12 cellular contexts compared by ENCODE assay signal in genomic region chr9:13274901-13275641, GRCh38. TPM values are rescaled to one million over a fixed set of nuclear protein-coding genes. Genes with fewer than 3 reads are reported as not detected.
DNase-seq lines count a peak whose midpoint lies in the region; ATAC-seq, FAIRE-seq and TF ChIP-seq lines count a peak whose summit lies in the region.
"Had no signal": no experiment of that assay in that cellular context is flagged by ENCODE, and none has a peak within 500 bp of the region (broad histone marks: within the 10 kb centered on the region; RNA-seq: fewer than 3 reads in every experiment).

No MANE protein-coding gene starts in this region.

- DNase-seq in NCI-H2196 (lab: John Stamatoyannopoulos, UW; ENCODE audit: unreplicated experiment) = peak; percentile 37
- no peak for DNase-seq in NCI-H2196 treated with DMSO at 0.1 percent for 48 hours (lab: John Stamatoyannopoulos, UW; ENCODE audit: unreplicated experiment)
- no peak for DNase-seq in ascending aorta (ENCODE audit: low spot score in 2 of 2)
- DNase-seq in keratinocyte (ENCODE audit: low read depth, low spot score) = no peak
- DNase-seq in tibial nerve (ENCODE audit: low spot score in 2 of 2) = no peak
- DNase-seq in pancreas = no peak
- DNase-seq in NCI-H1436 treated with DMSO at 0.1 percent for 48 hours (lab: John Stamatoyannopoulos, UW) = no peak
- DNase-seq in T1000 (lab: John Stamatoyannopoulos, UW) = no peak
- DNase-seq: activated CD8-positive, alpha-beta memory T cell treated with anti-CD3 and anti-CD28 coated beads, Interleukin-2, amount 10 ng/mL, durations not matched to agents 7 days and 5 days; NCI-H524; T-helper 17 cell had no signal

- WGBS in tibial nerve, 2 donors = 38 to 46% methylated on average over 4 of the region's 4 CpGs
- 59 to 63% methylated on average over 4 of the region's 4 CpGs for WGBS in pancreas, 2 donors

- no peak for TF ChIP-seq EP300 in tibial nerve (IDR thresholded peaks at IDR 0.05)

- H3K27me3 ChIP-seq in ascending aorta (no peaks in the 10 kb centered on the region), keratinocyte (ENCODE audit: control insufficient read depth, extremely low read depth, insufficient read depth, low read length) (no peaks in the 10 kb centered on the region), tibial nerve (no peaks in the 10 kb centered on the region), pancreas (no peaks in the 10 kb centered on the region)

- peak; percentile 44 for FAIRE-seq in keratinocyte (lab: Jason Lieb, UNC)
- FAIRE-seq in pancreas (lab: Jason Lieb, UNC) = no peak
- FAIRE-seq: A204.1 had no signal

- H3K4me1 ChIP-seq in ascending aorta = peaks cover 5 to 10% of the 10 kb centered on the region in 2 donors
- H3K4me1 ChIP-seq in keratinocyte (ENCODE audit: control insufficient read depth, extremely low read depth, insufficient read depth, low read length) = peaks cover 9% of the 10 kb centered on the region
- H3K4me1 ChIP-seq in tibial nerve = peaks cover 0 to 35% (median 0%) of the 10 kb centered on the region in 4 donors
- no peaks in the 10 kb centered on the region for H3K4me1 ChIP-seq in pancreas

- TF ChIP-seq POLR2A in tibial nerve (IDR thresholded peaks at IDR 0.05) = no peak

- H3K9me1 ChIP-seq in keratinocyte (ENCODE audit: control insufficient read depth, extremely low read depth, insufficient read depth, low read length) = no peaks in the 10 kb centered on the region

- intact Hi-C loops in ascending aorta (cut with DNase I) = loop anchor here (5.0 to 10.0 kb wide), 4 partner anchors 170 to 1882 kb away; no protein-coding TSS in a partner anchor
- intact Hi-C loops in pancreas (cut with DNase I) = no loop called here

- no peak overlapping the region for H3K9ac ChIP-seq in keratinocyte (ENCODE audit: control insufficient read depth, extremely low read depth, insufficient read depth, low read length)

- no peak overlapping the region for H3K4me2 ChIP-seq in keratinocyte (ENCODE audit: control insufficient read depth, extremely low read depth, insufficient read depth, low read depth, low read length)

- no peaks in the 10 kb centered on the region for H4K20me1 ChIP-seq in keratinocyte (ENCODE audit: control insufficient read depth, extremely low read depth, insufficient read depth, low read length)

- H3K9me3 ChIP-seq in ascending aorta (no peaks in the 10 kb centered on the region), keratinocyte (ENCODE audit: control insufficient read depth, low read depth, low read length) (no peaks in the 10 kb centered on the region), tibial nerve (no peaks in the 10 kb centered on the region), pancreas (no peaks in the 10 kb centered on the region)

- TF ChIP-seq CTCF in ascending aorta (IDR thresholded peaks at IDR 0.05) = no peak
- no peak for TF ChIP-seq CTCF in keratinocyte (optimal IDR thresholded peaks at IDR 0.05 in 1 of 3, IDR thresholded peaks at IDR 0.05 in 1 of 3, conservative IDR thresholded peaks at IDR 0.05 in 1 of 3; ENCODE audit: extremely low read depth in 1 of 3, insufficient read depth in 2 of 3, low read length in 3 of 3)
- TF ChIP-seq CTCF in tibial nerve (IDR thresholded peaks at IDR 0.05) = no peak
- no peak for TF ChIP-seq CTCF in pancreas (IDR thresholded peaks at IDR 0.05)

- H3K36me3 ChIP-seq in ascending aorta = no peaks in the 10 kb centered on the region
- H3K36me3 ChIP-seq in keratinocyte (ENCODE audit: control insufficient read depth in 2 of 2, extremely low read depth in 1 of 2, insufficient read depth in 2 of 2, low read length in 2 of 2) = no peaks in the 10 kb centered on the region
- H3K36me3 ChIP-seq in tibial nerve = no peaks in the 10 kb centered on the region
- H3K36me3 ChIP-seq in pancreas = no peaks in the 10 kb centered on the region

- no peak for ATAC-seq in pancreas
- ATAC-seq: activated CD8-positive, alpha-beta memory T cell treated with anti-CD3 and anti-CD28 coated beads, Interleukin-2, amount 10 ng/mL, durations not matched to agents 7 days and 5 days; T-helper 17 cell had no signal

- peaks cover 3% of the 10 kb centered on the region for H3K79me2 ChIP-seq in keratinocyte (ENCODE audit: control insufficient read depth, insufficient read depth, low read length)

- H3K4me3 ChIP-seq in ascending aorta (peak overlapping the region in 1 of 2 donors; percentile 28), keratinocyte (ENCODE audit: control insufficient read depth in 2 of 3, extremely low read depth in 1 of 3, insufficient read depth in 2 of 3, low read depth in 1 of 3, low read length in 3 of 3) (no peak overlapping the region), tibial nerve (no peak overlapping the region), pancreas (no peak overlapping the region)

- H2AFZ ChIP-seq in keratinocyte (ENCODE audit: control insufficient read depth, low read length) = no peak overlapping the region

- dilution Hi-C loops in keratinocyte (cut with MboI; ENCODE audit: extremely low pct_ligation_motif_present, low sequenced_read_pairs) = no loop called here

- H3K27ac ChIP-seq in ascending aorta = peak overlapping the region; percentile 77 to 86
- no peak overlapping the region for H3K27ac ChIP-seq in keratinocyte (ENCODE audit: control insufficient read depth, insufficient read depth, low read length)
- H3K27ac ChIP-seq in tibial nerve = peak overlapping the region in 3 of 4 donors; percentile 19 to 58 (median 49)
- H3K27ac ChIP-seq in pancreas = no peak overlapping the region

RNA-seq across cellular contexts. Expression of gene MPDZ, which starts 4.4 kb away (rescaled TPM):
- 46.2 TPM for total RNA-seq in ascending aorta
- polyA plus RNA-seq in keratinocyte = 6.6 to 9.0 TPM (median 8.6 TPM) in 3 replicates
- polyA plus RNA-seq in keratinocyte (2011; ENCODE audit: low read depth) = 1.8 TPM
- polyA plus RNA-seq in keratinocyte (2011; cell fraction: cytosol; rRNA removed) = 4.4 and 4.8 TPM in 2 replicates
- polyA plus RNA-seq in keratinocyte (2011; cell fraction: nucleus; rRNA removed) = 18.5 and 21.8 TPM in 2 replicates
- polyA plus RNA-seq in keratinocyte (2012; ENCODE audit: low replicate concordance) = 1.6 and 7.1 TPM in 2 replicates
- polyA minus RNA-seq in keratinocyte = 4.5 to 19.3 TPM (median 13.0 TPM) in 3 replicates
- 3.6 TPM for polyA minus RNA-seq in keratinocyte (2011; cell fraction: cytosol; rRNA and poly(A)+ RNA removed)
- polyA minus RNA-seq in keratinocyte (2011; cell fraction: nucleus; rRNA and poly(A)+ RNA removed) = 13.1 and 25.9 TPM in 2 replicates
- total RNA-seq in tibial nerve = 10 to 100 TPM; 53.7 to 83.5 (median 62.8) TPM
- 1 to 10 TPM; 2.7 to 9.5 (median 4.4) TPM for total RNA-seq in pancreas
- 1 to 10 TPM; 3.9 to 8.1 TPM for polyA plus RNA-seq in pancreas
- total RNA-seq: activated CD8-positive, alpha-beta memory T cell treated with anti-CD3 and anti-CD28 coated beads, Interleukin-2, amount 10 ng/mL, durations not matched to agents 7 days and 5 days had no signal

Comparison
In these comparisons a context has a peak if more than half of its experiments do, and no peak if none do; other contexts are left out.
1. H3K27ac ChIP-seq: peak in ascending aorta (2 of 2) and tibial nerve (3 of 4); none in keratinocyte (single experiment) and pancreas (0 of 4).